Comparison of ENCODE assay signal across 1 cellular context in the genomic region with DNA sequence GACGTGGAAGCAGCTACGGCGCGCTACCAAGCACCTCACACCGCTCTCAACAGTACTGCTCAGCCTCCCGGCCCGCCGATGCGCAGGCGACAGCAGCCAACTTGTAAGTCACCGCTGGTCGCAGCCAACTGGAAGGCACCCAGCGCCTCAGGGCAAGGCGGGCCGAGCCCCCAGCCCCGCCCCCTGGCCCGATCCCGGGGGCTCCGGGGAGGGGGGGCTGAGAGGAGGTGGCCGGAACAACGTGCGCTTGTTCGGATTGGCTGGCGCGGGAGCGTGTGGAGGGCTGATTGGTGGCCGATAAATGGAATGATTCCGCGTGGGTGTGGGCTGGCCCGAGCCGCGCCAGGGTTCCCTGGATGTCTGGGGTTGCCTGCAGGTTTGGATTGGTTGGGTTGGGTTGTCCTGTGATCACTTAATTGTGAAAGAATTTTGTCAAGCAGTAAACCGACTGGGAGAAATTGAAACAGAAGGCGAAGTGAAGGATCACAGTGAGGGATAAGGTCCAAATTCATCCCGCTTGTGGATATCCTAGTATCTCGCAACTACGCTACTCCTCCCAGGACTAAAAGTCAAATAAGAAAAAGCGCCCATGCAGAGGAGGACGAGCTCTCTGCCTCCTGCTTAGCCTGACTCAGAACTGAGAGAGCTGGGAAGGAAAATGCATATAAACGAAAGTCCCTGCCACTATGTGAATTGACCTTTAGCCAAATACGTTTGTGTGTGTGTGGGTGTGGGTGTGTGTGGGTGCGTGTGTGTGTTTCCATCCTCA.
A peak's percentile ranks its signal among the peaks of the same experiment; 100 is the strongest.
TF ChIP-seq lines count a peak whose summit lies in the region.

A gene with protein sequence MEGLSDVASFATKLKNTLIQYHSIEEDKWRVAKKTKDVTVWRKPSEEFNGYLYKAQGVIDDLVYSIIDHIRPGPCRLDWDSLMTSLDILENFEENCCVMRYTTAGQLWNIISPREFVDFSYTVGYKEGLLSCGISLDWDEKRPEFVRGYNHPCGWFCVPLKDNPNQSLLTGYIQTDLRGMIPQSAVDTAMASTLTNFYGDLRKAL (minus strand): TSS at position 130 of the 769 bp plus-strand sequence. CDS start 5,102 bp downstream, outside the sequence.

TF ChIP-seq in HepG2, 621 proteins besides CTCF, POLR2A, EP300 and RAD21 (continued from another document and continues in another):
- TF ChIP-seq RXRB (CRISPR knock-in tag; IDR thresholded peaks at IDR 0.05; ENCODE audit: borderline replicate concordance), result peak; percentile 72
- no peak for TF ChIP-seq U2AF2 (IDR thresholded peaks at IDR 0.05; ENCODE audit: low read depth, low read length)
- peak; percentile 84 for TF ChIP-seq HOXA3 (CRISPR knock-in tag; IDR thresholded peaks at IDR 0.05)
- TF ChIP-seq, protein P1, sequence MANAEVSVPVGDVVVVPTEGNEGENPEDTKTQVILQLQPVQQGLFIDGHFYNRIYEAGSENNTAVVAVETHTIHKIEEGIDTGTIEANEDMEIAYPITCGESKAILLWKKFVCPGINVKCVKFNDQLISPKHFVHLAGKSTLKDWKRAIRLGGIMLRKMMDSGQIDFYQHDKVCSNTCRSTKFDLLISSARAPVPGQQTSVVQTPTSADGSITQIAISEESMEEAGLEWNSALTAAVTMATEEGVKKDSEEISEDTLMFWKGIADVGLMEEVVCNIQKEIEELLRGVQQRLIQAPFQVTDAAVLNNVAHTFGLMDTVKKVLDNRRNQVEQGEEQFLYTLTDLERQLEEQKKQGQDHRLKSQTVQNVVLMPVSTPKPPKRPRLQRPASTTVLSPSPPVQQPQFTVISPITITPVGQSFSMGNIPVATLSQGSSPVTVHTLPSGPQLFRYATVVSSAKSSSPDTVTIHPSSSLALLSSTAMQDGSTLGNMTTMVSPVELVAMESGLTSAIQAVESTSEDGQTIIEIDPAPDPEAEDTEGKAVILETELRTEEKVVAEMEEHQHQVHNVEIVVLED (CRISPR knock-in tag; IDR thresholded peaks at IDR 0.05; ENCODE audit: borderline replicate concordance), result peak; percentile 61
- TF ChIP-seq MLLT10 (CRISPR knock-in tag; IDR thresholded peaks at IDR 0.05), result no peak
- peak; percentile 51; the same call in 1 of the 2 replicates for TF ChIP-seq KAT8 (CRISPR knock-in tag; IDR thresholded peaks at IDR 0.05)
- TF ChIP-seq MAZ (IDR thresholded peaks at IDR 0.05; ENCODE audit: borderline replicate concordance, low read depth, low read length), result peak; percentile 98
- peak; percentile 91 for TF ChIP-seq MAZ (CRISPR knock-in tag; IDR thresholded peaks at IDR 0.05; ENCODE audit: low read depth)
- 0 out of 2 replicates have a peak, but pooled peaks have one; percentile 4 for TF ChIP-seq ZNF3 (CRISPR knock-in tag; IDR thresholded peaks at IDR 0.05)
- TF ChIP-seq, protein P2, sequence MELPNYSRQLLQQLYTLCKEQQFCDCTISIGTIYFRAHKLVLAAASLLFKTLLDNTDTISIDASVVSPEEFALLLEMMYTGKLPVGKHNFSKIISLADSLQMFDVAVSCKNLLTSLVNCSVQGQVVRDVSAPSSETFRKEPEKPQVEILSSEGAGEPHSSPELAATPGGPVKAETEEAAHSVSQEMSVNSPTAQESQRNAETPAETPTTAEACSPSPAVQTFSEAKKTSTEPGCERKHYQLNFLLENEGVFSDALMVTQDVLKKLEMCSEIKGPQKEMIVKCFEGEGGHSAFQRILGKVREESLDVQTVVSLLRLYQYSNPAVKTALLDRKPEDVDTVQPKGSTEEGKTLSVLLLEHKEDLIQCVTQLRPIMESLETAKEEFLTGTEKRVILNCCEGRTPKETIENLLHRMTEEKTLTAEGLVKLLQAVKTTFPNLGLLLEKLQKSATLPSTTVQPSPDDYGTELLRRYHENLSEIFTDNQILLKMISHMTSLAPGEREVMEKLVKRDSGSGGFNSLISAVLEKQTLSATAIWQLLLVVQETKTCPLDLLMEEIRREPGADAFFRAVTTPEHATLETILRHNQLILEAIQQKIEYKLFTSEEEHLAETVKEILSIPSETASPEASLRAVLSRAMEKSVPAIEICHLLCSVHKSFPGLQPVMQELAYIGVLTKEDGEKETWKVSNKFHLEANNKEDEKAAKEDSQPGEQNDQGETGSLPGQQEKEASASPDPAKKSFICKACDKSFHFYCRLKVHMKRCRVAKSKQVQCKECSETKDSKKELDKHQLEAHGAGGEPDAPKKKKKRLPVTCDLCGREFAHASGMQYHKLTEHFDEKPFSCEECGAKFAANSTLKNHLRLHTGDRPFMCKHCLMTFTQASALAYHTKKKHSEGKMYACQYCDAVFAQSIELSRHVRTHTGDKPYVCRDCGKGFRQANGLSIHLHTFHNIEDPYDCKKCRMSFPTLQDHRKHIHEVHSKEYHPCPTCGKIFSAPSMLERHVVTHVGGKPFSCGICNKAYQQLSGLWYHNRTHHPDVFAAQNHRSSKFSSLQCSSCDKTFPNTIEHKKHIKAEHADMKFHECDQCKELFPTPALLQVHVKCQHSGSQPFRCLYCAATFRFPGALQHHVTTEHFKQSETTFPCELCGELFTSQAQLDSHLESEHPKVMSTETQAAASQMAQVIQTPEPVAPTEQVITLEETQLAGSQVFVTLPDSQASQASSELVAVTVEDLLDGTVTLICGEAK (IDR thresholded peaks at IDR 0.05), result no peak
- TF ChIP-seq, protein P2 (CRISPR knock-in tag; IDR thresholded peaks at IDR 0.05), result peak; percentile 15; the same call in 1 of the 2 replicates
- TF ChIP-seq ZNF253 (CRISPR knock-in tag; IDR thresholded peaks at IDR 0.05; ENCODE audit: borderline replicate concordance), result no peak
- TF ChIP-seq NRL (CRISPR knock-in tag; IDR thresholded peaks at IDR 0.05; ENCODE audit: borderline replicate concordance), result peak; percentile 27; the same call in 1 of the 2 replicates
- 0 out of 2 replicates have a peak, but pooled peaks have one; percentile 43 for TF ChIP-seq TP53 (CRISPR knock-in tag; conservative IDR thresholded peaks at IDR 0.05)
- TF ChIP-seq, protein P3, sequence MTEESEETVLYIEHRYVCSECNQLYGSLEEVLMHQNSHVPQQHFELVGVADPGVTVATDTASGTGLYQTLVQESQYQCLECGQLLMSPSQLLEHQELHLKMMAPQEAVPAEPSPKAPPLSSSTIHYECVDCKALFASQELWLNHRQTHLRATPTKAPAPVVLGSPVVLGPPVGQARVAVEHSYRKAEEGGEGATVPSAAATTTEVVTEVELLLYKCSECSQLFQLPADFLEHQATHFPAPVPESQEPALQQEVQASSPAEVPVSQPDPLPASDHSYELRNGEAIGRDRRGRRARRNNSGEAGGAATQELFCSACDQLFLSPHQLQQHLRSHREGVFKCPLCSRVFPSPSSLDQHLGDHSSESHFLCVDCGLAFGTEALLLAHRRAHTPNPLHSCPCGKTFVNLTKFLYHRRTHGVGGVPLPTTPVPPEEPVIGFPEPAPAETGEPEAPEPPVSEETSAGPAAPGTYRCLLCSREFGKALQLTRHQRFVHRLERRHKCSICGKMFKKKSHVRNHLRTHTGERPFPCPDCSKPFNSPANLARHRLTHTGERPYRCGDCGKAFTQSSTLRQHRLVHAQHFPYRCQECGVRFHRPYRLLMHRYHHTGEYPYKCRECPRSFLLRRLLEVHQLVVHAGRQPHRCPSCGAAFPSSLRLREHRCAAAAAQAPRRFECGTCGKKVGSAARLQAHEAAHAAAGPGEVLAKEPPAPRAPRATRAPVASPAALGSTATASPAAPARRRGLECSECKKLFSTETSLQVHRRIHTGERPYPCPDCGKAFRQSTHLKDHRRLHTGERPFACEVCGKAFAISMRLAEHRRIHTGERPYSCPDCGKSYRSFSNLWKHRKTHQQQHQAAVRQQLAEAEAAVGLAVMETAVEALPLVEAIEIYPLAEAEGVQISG (CRISPR knock-in tag; IDR thresholded peaks at IDR 0.05), result peak; percentile 74
- no peak for TF ChIP-seq NR1H2 (CRISPR knock-in tag; IDR thresholded peaks at IDR 0.05; ENCODE audit: borderline replicate concordance, low read depth)
- TF ChIP-seq, protein P4, sequence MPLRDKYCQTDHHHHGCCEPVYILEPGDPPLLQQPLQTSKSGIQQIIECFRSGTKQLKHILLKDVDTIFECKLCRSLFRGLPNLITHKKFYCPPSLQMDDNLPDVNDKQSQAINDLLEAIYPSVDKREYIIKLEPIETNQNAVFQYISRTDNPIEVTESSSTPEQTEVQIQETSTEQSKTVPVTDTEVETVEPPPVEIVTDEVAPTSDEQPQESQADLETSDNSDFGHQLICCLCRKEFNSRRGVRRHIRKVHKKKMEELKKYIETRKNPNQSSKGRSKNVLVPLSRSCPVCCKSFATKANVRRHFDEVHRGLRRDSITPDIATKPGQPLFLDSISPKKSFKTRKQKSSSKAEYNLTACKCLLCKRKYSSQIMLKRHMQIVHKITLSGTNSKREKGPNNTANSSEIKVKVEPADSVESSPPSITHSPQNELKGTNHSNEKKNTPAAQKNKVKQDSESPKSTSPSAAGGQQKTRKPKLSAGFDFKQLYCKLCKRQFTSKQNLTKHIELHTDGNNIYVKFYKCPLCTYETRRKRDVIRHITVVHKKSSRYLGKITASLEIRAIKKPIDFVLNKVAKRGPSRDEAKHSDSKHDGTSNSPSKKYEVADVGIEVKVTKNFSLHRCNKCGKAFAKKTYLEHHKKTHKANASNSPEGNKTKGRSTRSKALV (CRISPR knock-in tag; IDR thresholded peaks at IDR 0.05), result peak; percentile 95
- no peak for TF ChIP-seq MTF1 (CRISPR knock-in tag; IDR thresholded peaks at IDR 0.05)
- TF ChIP-seq, protein P5, sequence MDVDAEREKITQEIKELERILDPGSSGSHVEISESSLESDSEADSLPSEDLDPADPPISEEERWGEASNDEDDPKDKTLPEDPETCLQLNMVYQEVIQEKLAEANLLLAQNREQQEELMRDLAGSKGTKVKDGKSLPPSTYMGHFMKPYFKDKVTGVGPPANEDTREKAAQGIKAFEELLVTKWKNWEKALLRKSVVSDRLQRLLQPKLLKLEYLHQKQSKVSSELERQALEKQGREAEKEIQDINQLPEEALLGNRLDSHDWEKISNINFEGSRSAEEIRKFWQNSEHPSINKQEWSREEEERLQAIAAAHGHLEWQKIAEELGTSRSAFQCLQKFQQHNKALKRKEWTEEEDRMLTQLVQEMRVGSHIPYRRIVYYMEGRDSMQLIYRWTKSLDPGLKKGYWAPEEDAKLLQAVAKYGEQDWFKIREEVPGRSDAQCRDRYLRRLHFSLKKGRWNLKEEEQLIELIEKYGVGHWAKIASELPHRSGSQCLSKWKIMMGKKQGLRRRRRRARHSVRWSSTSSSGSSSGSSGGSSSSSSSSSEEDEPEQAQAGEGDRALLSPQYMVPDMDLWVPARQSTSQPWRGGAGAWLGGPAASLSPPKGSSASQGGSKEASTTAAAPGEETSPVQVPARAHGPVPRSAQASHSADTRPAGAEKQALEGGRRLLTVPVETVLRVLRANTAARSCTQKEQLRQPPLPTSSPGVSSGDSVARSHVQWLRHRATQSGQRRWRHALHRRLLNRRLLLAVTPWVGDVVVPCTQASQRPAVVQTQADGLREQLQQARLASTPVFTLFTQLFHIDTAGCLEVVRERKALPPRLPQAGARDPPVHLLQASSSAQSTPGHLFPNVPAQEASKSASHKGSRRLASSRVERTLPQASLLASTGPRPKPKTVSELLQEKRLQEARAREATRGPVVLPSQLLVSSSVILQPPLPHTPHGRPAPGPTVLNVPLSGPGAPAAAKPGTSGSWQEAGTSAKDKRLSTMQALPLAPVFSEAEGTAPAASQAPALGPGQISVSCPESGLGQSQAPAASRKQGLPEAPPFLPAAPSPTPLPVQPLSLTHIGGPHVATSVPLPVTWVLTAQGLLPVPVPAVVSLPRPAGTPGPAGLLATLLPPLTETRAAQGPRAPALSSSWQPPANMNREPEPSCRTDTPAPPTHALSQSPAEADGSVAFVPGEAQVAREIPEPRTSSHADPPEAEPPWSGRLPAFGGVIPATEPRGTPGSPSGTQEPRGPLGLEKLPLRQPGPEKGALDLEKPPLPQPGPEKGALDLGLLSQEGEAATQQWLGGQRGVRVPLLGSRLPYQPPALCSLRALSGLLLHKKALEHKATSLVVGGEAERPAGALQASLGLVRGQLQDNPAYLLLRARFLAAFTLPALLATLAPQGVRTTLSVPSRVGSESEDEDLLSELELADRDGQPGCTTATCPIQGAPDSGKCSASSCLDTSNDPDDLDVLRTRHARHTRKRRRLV (CRISPR knock-in tag; IDR thresholded peaks at IDR 0.05), result peak; percentile 69; the same call in 1 of the 2 replicates
- TF ChIP-seq, protein P6, sequence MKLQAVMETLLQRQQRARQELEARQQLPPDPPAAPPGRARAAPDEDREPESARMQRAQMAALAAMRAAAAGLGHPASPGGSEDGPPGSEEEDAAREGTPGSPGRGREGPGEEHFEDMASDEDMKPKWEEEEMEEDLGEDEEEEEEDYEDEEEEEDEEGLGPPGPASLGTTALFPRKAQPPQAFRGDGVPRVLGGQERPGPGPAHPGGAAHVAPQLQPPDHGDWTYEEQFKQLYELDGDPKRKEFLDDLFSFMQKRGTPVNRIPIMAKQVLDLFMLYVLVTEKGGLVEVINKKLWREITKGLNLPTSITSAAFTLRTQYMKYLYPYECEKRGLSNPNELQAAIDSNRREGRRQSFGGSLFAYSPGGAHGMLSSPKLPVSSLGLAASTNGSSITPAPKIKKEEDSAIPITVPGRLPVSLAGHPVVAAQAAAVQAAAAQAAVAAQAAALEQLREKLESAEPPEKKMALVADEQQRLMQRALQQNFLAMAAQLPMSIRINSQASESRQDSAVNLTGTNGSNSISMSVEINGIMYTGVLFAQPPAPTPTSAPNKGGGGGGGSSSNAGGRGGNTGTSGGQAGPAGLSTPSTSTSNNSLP (IDR thresholded peaks at IDR 0.05; ENCODE audit: low read depth, low read length), result peak; percentile 9; the same call in 1 of the 2 replicates
- TF ChIP-seq ZNF230 (CRISPR knock-in tag; IDR thresholded peaks at IDR 0.05), result 0 out of 2 replicates have a peak, but pooled peaks have one; percentile 26
- TF ChIP-seq PAF1 (CRISPR knock-in tag; IDR thresholded peaks at IDR 0.05), result no peak
